Comparison of ENCODE assay signal across 21 cellular contexts in the genomic region with DNA sequence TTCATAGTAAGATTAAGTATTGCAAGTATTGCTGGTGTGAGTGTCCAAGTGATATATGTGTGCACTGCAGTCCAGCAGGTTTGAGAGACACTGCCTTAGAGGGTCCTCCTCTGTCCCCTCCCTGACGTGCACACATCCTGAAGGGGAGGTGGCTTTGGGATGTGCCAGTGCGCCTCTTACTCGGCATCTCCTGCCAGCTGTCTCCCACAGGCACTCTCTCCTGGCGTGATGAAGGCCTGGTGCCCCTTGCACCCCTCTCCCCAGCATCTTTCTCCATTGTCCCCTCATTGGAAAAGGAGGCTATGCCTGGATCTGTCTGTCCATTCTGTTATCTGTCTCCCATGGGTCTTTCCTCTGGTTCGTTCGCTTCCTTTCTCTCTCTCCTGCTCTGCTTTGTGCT. TPM values are rescaled to one million over a fixed set of nuclear protein-coding genes. Genes with fewer than 3 reads are reported as not detected.
DNase-seq lines count a peak whose midpoint lies in the region; ATAC-seq and TF ChIP-seq lines count a peak whose summit lies in the region.
"Had no signal": no experiment of that assay in that cellular context is flagged by ENCODE, and none has a peak within 500 bp of the region (broad histone marks: within the 10 kb centered on the region; RNA-seq: fewer than 3 reads in every experiment).

No MANE protein-coding gene starts in this region.

- H3K27me3 Mint-ChIP-seq in activated naive CD4-positive, alpha-beta T cell treated with anti-CD3 and anti-CD28 coated beads, Interleukin-2, amount 50 U/mL, for 24 hours = no peaks in the 10 kb centered on the region
- H3K27me3 Mint-ChIP-seq in HFFc6 (ENCODE audit: insufficient read depth) = peaks cover 11% of the 10 kb centered on the region

- no peak for TF ChIP-seq CTCF in HFFc6 (IDR thresholded peaks at IDR 0.05)

- no peak for ATAC-seq in stimulated activated effector memory CD8-positive, alpha-beta T cell treated with anti-CD3 and anti-CD28 coated beads, Interleukin-12 subunit alpha, Interleukin-12 subunit beta, amount 100 ng/mL, for 72 hours
- ATAC-seq in GM18868 (IDR thresholded peaks at IDR 0.05; ENCODE audit: unreplicated experiment) = no peak
- ATAC-seq: gastrocnemius medialis, lower lobe of right lung had no signal

- no peaks in the 10 kb centered on the region for H3K9me3 Mint-ChIP-seq in activated naive CD4-positive, alpha-beta T cell treated with anti-CD3 and anti-CD28 coated beads, Interleukin-2, amount 50 U/mL, for 24 hours
- H3K9me3 Mint-ChIP-seq in HFFc6 = no peaks in the 10 kb centered on the region
- H3K9me3 Mint-ChIP-seq in stimulated activated effector memory CD8-positive, alpha-beta T cell treated with anti-CD3 and anti-CD28 coated beads, Interleukin-12 subunit alpha, Interleukin-12 subunit beta, amount 100 ng/mL, for 72 hours = no peaks in the 10 kb centered on the region

- DNase-seq in activated naive CD4-positive, alpha-beta T cell treated with Interleukin-2 at 50 U/mL for 16 hours = no peak
- DNase-seq in HFFc6 (no peak), NCI-H2171 (lab: John Stamatoyannopoulos, UW) (no peak)
- DNase-seq in stimulated activated effector memory CD8-positive, alpha-beta T cell treated with anti-CD3 and anti-CD28 coated beads, Interleukin-12 subunit alpha, Interleukin-12 subunit beta, amount 100 ng/mL, for 72 hours (ENCODE audit: low spot score in 2 of 2) = no peak
- DNase-seq: activated CD8-positive, alpha-beta memory T cell treated with anti-CD3 and anti-CD28 coated beads, Interleukin-2, amount 50 U/mL, for 4 hours; DMS79 treated with DMSO at 0.1 percent for 48 hours; effector memory CD4-positive, alpha-beta T cell; gastrocnemius medialis; hippocampal formation; Karpas-422; lower lobe of right lung; NCI-H187; NCI-H69; nucleus accumbens; SK-N-SH; stimulated activated CD4-positive, alpha-beta T cell treated with anti-CD3 and anti-CD28 coated beads, Interleukin-4, amount 100 ng/mL, for 1 hour; stimulated activated naive CD4-positive, alpha-beta T cell treated with Interleukin-2 at 50 U/mL for 16 hours had no signal

- H3K36me3 Mint-ChIP-seq in activated naive CD4-positive, alpha-beta T cell treated with anti-CD3 and anti-CD28 coated beads, Interleukin-2, amount 50 U/mL, for 24 hours = peaks cover 8% of the 10 kb centered on the region
- peaks cover 12% of the 10 kb centered on the region for H3K36me3 Mint-ChIP-seq in HFFc6 (ENCODE audit: low read depth)
- H3K36me3 Mint-ChIP-seq in stimulated activated effector memory CD8-positive, alpha-beta T cell treated with anti-CD3 and anti-CD28 coated beads, Interleukin-12 subunit alpha, Interleukin-12 subunit beta, amount 100 ng/mL, for 72 hours = peaks cover 100% of the 10 kb centered on the region

- H3K27ac Mint-ChIP-seq in activated naive CD4-positive, alpha-beta T cell treated with anti-CD3 and anti-CD28 coated beads, Interleukin-2, amount 50 U/mL, for 24 hours = peak overlapping the region; percentile 89
- peak overlapping the region; percentile 0; the same call in 1 of the 2 replicates for H3K27ac Mint-ChIP-seq in HFFc6
- H3K27ac Mint-ChIP-seq in stimulated activated effector memory CD8-positive, alpha-beta T cell treated with anti-CD3 and anti-CD28 coated beads, Interleukin-12 subunit alpha, Interleukin-12 subunit beta, amount 100 ng/mL, for 72 hours = peak overlapping the region; percentile 93

- no peak overlapping the region for H3K4me3 Mint-ChIP-seq in activated naive CD4-positive, alpha-beta T cell treated with anti-CD3 and anti-CD28 coated beads, Interleukin-2, amount 50 U/mL, for 24 hours
- no peak overlapping the region for H3K4me3 Mint-ChIP-seq in HFFc6
- H3K4me3 Mint-ChIP-seq in stimulated activated effector memory CD8-positive, alpha-beta T cell treated with anti-CD3 and anti-CD28 coated beads, Interleukin-12 subunit alpha, Interleukin-12 subunit beta, amount 100 ng/mL, for 72 hours = no peak overlapping the region

- peaks cover 19% of the 10 kb centered on the region for H3K4me1 Mint-ChIP-seq in activated naive CD4-positive, alpha-beta T cell treated with anti-CD3 and anti-CD28 coated beads, Interleukin-2, amount 50 U/mL, for 24 hours
- H3K4me1 Mint-ChIP-seq in HFFc6 (ENCODE audit: low read depth) = peaks cover 6% of the 10 kb centered on the region; the same call in 1 of the 2 replicates
- peaks cover 41% of the 10 kb centered on the region for H3K4me1 Mint-ChIP-seq in stimulated activated effector memory CD8-positive, alpha-beta T cell treated with anti-CD3 and anti-CD28 coated beads, Interleukin-12 subunit alpha, Interleukin-12 subunit beta, amount 100 ng/mL, for 72 hours

- H3K27ac ChIP-seq in cingulate gyrus (ENCODE audit: low read depth, low read length) = peak overlapping the region; percentile 99
- H3K27ac ChIP-seq: esophagus muscularis mucosa, gastrocnemius medialis, lower lobe of right lung had no signal

RNA-seq across cellular contexts. Expression of gene GTPBP1, which starts 24.2 kb away (rescaled TPM):
- total RNA-seq in HFFc6 (2021; fragmentation: NEBNext Ultra II Directional; extraction: Animal tissue kit (Norgen Biotek cat#: 25700)) = 10 to 100 TPM; 32.1 to 40.8 (median 38.4) TPM

RNA-seq across cellular contexts. Expression of gene SUN2, which starts 25.9 kb away (rescaled TPM):
- 100 to 1,000 TPM in 3 of 6 experiments, 10 to 100 TPM in 3; 90.4 to 104 (median 100.0) TPM for total RNA-seq in HFFc6 (2021; fragmentation: NEBNext Ultra II Directional; extraction: Animal tissue kit (Norgen Biotek cat#: 25700))

RNA-seq across cellular contexts. Expression of gene JOSD1, which starts 29.2 kb away (rescaled TPM):
- 10 to 100 TPM; 37.8 to 44.6 (median 41.0) TPM for total RNA-seq in HFFc6 (2021; fragmentation: NEBNext Ultra II Directional; extraction: Animal tissue kit (Norgen Biotek cat#: 25700))

RNA-seq across cellular contexts. Expression of gene TOMM22, which starts 48.2 kb away (rescaled TPM):
- total RNA-seq in HFFc6 (2021; fragmentation: NEBNext Ultra II Directional; extraction: Animal tissue kit (Norgen Biotek cat#: 25700)) = 100 to 1,000 TPM; 121 to 141 (median 132) TPM

Comparison
In these comparisons a context has a peak if more than half of its experiments do, and no peak if none do; other contexts are left out.
1. H3K27ac Mint-ChIP-seq: peak in every context shown above with its lines; median percentile 93 in stimulated activated effector memory CD8-positive, alpha-beta T cell treated with anti-CD3 and anti-CD28 coated beads, Interleukin-12 subunit alpha, Interleukin-12 subunit beta, amount 100 ng/mL, for 72 hours; 89 in activated naive CD4-positive, alpha-beta T cell treated with anti-CD3 and anti-CD28 coated beads, Interleukin-2, amount 50 U/mL, for 24 hours; 0 in HFFc6.